ENCODE assay signal across 1 cellular context in genomic region chr9:111631071-111631971, GRCh38.
A peak's percentile ranks its signal among the peaks of the same experiment; 100 is the strongest.
TF ChIP-seq lines count a peak whose summit lies in the region.

Gene DNAJC25 (plus strand): TSS chr9:111631334. CDS start chr9:111631408, 74 bp downstream.

TF ChIP-seq in K562, 482 proteins besides CTCF, POLR2A, EP300 and RAD21 (continued from another document and continues in another):
- TF ChIP-seq ARID4B (CRISPR knock-in tag; IDR thresholded peaks at IDR 0.05) (peak; percentile 99), MEIS2 (IDR thresholded peaks at IDR 0.05; ENCODE audit: partially characterized antibody) (peak; percentile 85), CTBP1 (IDR thresholded peaks at IDR 0.05; ENCODE audit: borderline replicate concordance) (peak; percentile 95), ETS1 (conservative IDR thresholded peaks at IDR 0.05; ENCODE audit: control insufficient read depth, low read depth, low read length) (peak; percentile 87), PRPF4 (IDR thresholded peaks at IDR 0.05; ENCODE audit: insufficient read depth, low read depth, low read length, poor library complexity, severe bottlenecking) (peak; percentile 52), ATF7 (IDR thresholded peaks at IDR 0.05) (peak; percentile 86; the same call in 1 of the 2 replicates), SAP30 (IDR thresholded peaks at IDR 0.05; ENCODE audit: borderline replicate concordance, insufficient read depth, low read depth, low read length, poor library complexity, severe bottlenecking) (peak; percentile 84), ZNF717 (CRISPR knock-in tag; IDR thresholded peaks at IDR 0.05) (no peak), NR4A1 (CRISPR knock-in tag; IDR thresholded peaks at IDR 0.05) (no peak), NR4A1 (tag; IDR thresholded peaks at IDR 0.05) (no peak), FOXP1 (CRISPR knock-in tag; IDR thresholded peaks at IDR 0.05) (peak; percentile 91; the same call in 1 of the 2 replicates), E4F1 (CRISPR knock-in tag; IDR thresholded peaks at IDR 0.05; ENCODE audit: borderline replicate concordance) (no peak), HDAC2 (IDR thresholded peaks at IDR 0.05) (peak; percentile 82; the same call in 1 of the 2 replicates), CREB3L1 (IDR thresholded peaks at IDR 0.05; ENCODE audit: borderline replicate concordance, low read depth) (peak; percentile 92), PHF21A (IDR thresholded peaks at IDR 0.05; ENCODE audit: borderline replicate concordance, low read depth) (peak; percentile 61; the same call in 1 of the 2 replicates), NFIC (IDR thresholded peaks at IDR 0.05) (peak; percentile 58), ZNF57 (CRISPR knock-in tag; IDR thresholded peaks at IDR 0.05) (no peak), ETV1 (tag; conservative IDR thresholded peaks at IDR 0.05; ENCODE audit: low read depth) (peak; percentile 50; the same call in 1 of the 2 replicates), POLR2G (IDR thresholded peaks at IDR 0.05; ENCODE audit: low read depth, low read length) (peak; percentile 100), CREM (IDR thresholded peaks at IDR 0.05; ENCODE audit: low read depth) (peak; percentile 97), HES1 (IDR thresholded peaks at IDR 0.05; ENCODE audit: low read depth) (no peak), OTX1 (CRISPR knock-in tag; IDR thresholded peaks at IDR 0.05) (no peak), TFAP4 (CRISPR knock-in tag; IDR thresholded peaks at IDR 0.05; ENCODE audit: borderline replicate concordance) (peak; percentile 99), NCOR1 (IDR thresholded peaks at IDR 0.05) (0 out of 2 replicates have a peak, but pooled peaks have one; percentile 28), MLX (CRISPR knock-in tag; conservative IDR thresholded peaks at IDR 0.05) (no peak), BHLHE40 (IDR thresholded peaks at IDR 0.05; ENCODE audit: low read length) (peak; percentile 2; the same call in 1 of the 2 replicates), ZNF318 (IDR thresholded peaks at IDR 0.05; ENCODE audit: borderline replicate concordance in 1 of 2, low read depth in 1 of 2) (no peak), SIN3A (IDR thresholded peaks at IDR 0.05; ENCODE audit: borderline replicate concordance in 2 of 2, control insufficient read depth in 1 of 2, low read depth in 2 of 2, low read length in 2 of 2) (peak; percentile 97 to 98), ZNF431 (CRISPR knock-in tag; IDR thresholded peaks at IDR 0.05) (0 out of 2 replicates have a peak, but pooled peaks have one; percentile 16), E2F8 (IDR thresholded peaks at IDR 0.05; ENCODE audit: low read depth, partially characterized antibody) (peak; percentile 80), CEBPG (CRISPR knock-in tag; IDR thresholded peaks at IDR 0.05) (no peak), CEBPG (tag; conservative IDR thresholded peaks at IDR 0.05 in 1 of 2, IDR thresholded peaks at IDR 0.05 in 1 of 2) (no peak)
